In the genomic region with DNA sequence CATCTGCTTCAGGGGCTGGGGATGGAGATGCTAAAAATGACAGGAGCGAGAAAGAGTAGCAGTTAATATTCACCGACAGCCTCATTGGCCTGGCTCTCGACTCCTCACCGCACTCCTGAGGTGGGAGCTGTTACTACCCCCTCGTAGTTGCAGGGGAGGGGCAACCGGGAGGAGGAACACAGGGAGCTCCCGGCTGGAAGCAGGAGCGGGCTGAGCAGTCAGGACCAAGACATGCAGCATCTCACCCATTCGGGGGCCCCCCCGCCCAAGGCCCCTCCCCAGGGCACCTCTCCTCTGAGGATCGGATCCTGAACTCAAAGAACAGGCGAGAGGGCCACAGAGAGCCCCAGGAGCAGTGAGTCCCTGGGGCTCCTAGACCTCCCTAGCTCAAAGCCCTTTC, we compare ENCODE assay signal across 22 cellular contexts. TPM values are rescaled to one million over a fixed set of nuclear protein-coding genes. Genes with fewer than 3 reads are reported as not detected.
DNase-seq lines count a peak whose midpoint lies in the region; ATAC-seq and TF ChIP-seq lines count a peak whose summit lies in the region.
"Had no signal": no experiment of that assay in that cellular context is flagged by ENCODE, and none has a peak within 500 bp of the region (broad histone marks: within the 10 kb centered on the region; RNA-seq: fewer than 3 reads in every experiment).

No MANE protein-coding gene starts in this region.

- in situ Hi-C loops in gastrocnemius medialis (cut with MboI; ENCODE audit: low sequenced_read_pairs in 4 of 4), result no loop called here

- peaks cover 8% of the 10 kb centered on the region; the same call in 2 of the 3 replicates for H3K9me3 Mint-ChIP-seq in GM23338
- peaks cover 9% of the 10 kb centered on the region for H3K9me3 Mint-ChIP-seq in endodermal cell
- peaks cover 2% of the 10 kb centered on the region for H3K9me3 Mint-ChIP-seq in neural progenitor cell
- no peaks in the 10 kb centered on the region for H3K9me3 Mint-ChIP-seq in mesothelial cell of epicardium

- no peak overlapping the region for H3K27ac Mint-ChIP-seq in GM23338
- no peak overlapping the region for H3K27ac Mint-ChIP-seq in endodermal cell
- H3K27ac Mint-ChIP-seq in neural progenitor cell, result no peak overlapping the region
- no peak overlapping the region for H3K27ac Mint-ChIP-seq in mesothelial cell of epicardium
- H3K27ac Mint-ChIP-seq: CD4-positive, alpha-beta memory T cell had no signal

- WGBS in endodermal cell (ENCODE audit: insufficient coverage in 1 of 2, insufficient read length in 1 of 2), 2 experiments, result 29 to 50% methylated on average over 11 to 12 of the region's 12 CpGs
- WGBS in aorta, 2 donors, result 9 to 13% methylated on average over 11 to 12 of the region's 12 CpGs

- intact Hi-C loops in aorta (cut with DNase I), result no loop called here
- intact Hi-C loops in gastrocnemius medialis (cut with DNase I; ENCODE audit: low total_unique reads), result no loop called here

- H3K9me2 ChIP-seq in GM23338 (ENCODE audit: insufficient read depth), result no peaks in the 10 kb centered on the region

- H3K4me2 ChIP-seq in GM23338 (peak overlapping the region; percentile 38; the same call in 1 of the 2 replicates), neural progenitor cell (no peak overlapping the region)
- H3K4me2 ChIP-seq: KMS-11 had no signal

- H3K27ac ChIP-seq in GM23338 (ENCODE audit: low read depth) (no peak overlapping the region), endodermal cell (ENCODE audit: low read depth, low read length) (no peak overlapping the region), neural progenitor cell (no peak overlapping the region), aorta (ENCODE audit: low read depth in 1 of 2, low read length in 2 of 2) (no peak overlapping the region), gastrocnemius medialis (no peak overlapping the region)
- H3K27ac ChIP-seq: 22Rv1, KMS-11, SJCRH30 had no signal

- H3K9me3 ChIP-seq in endodermal cell (ENCODE audit: control insufficient read depth, low read length) (no peaks in the 10 kb centered on the region), neural progenitor cell (ENCODE audit: low read depth) (no peaks in the 10 kb centered on the region), aorta (ENCODE audit: control insufficient read depth, low read length) (no peaks in the 10 kb centered on the region), gastrocnemius medialis (no peaks in the 10 kb centered on the region)
- H3K9me3 ChIP-seq: SJCRH30 had no signal

- H3K36me3 Mint-ChIP-seq in GM23338 (ENCODE audit: low read depth) (peaks cover 3% of the 10 kb centered on the region; the same call in 1 of the 3 replicates), endodermal cell (ENCODE audit: low read depth) (no peaks in the 10 kb centered on the region), neural progenitor cell (no peaks in the 10 kb centered on the region), mesothelial cell of epicardium (no peaks in the 10 kb centered on the region)

- H3K4me1 Mint-ChIP-seq in GM23338 (peaks cover 17% of the 10 kb centered on the region), endodermal cell (no peaks in the 10 kb centered on the region), neural progenitor cell (peaks cover 15% of the 10 kb centered on the region), mesothelial cell of epicardium (peaks cover 3% of the 10 kb centered on the region)

- peaks cover 5% of the 10 kb centered on the region; the same call in 1 of the 2 replicates for H3K27me3 ChIP-seq in GM23338 (ENCODE audit: insufficient read depth)
- peaks cover 42% of the 10 kb centered on the region for H3K27me3 ChIP-seq in endodermal cell (ENCODE audit: control insufficient read depth, insufficient read depth, low read length, poor library complexity, severe bottlenecking)
- H3K27me3 ChIP-seq in neural progenitor cell, result peaks cover 52% of the 10 kb centered on the region
- no peaks in the 10 kb centered on the region for H3K27me3 ChIP-seq in aorta (ENCODE audit: control insufficient read depth in 1 of 2, insufficient read depth in 2 of 2, low read length in 1 of 2)
- H3K27me3 ChIP-seq in gastrocnemius medialis, result peaks cover 44 to 50% (median 48%) of the 10 kb centered on the region in 3 donors
- H3K27me3 ChIP-seq: SJCRH30 had no signal

- no peaks in the 10 kb centered on the region for H3K4me1 ChIP-seq in GM23338 (ENCODE audit: insufficient read depth)
- H3K4me1 ChIP-seq in endodermal cell (ENCODE audit: control insufficient read depth, insufficient read depth, low read length), result no peaks in the 10 kb centered on the region
- no peaks in the 10 kb centered on the region for H3K4me1 ChIP-seq in neural progenitor cell
- H3K4me1 ChIP-seq in aorta (ENCODE audit: control insufficient read depth in 1 of 2, insufficient read depth in 2 of 2, low read length in 2 of 2), result no peaks in the 10 kb centered on the region
- H3K4me1 ChIP-seq in gastrocnemius medialis, result peaks cover 0 to 3% of the 10 kb centered on the region in 2 donors
- H3K4me1 ChIP-seq: SJCRH30 had no signal

- no peaks in the 10 kb centered on the region for H3F3A ChIP-seq in GM23338 (replicated peaks; ENCODE audit: low read depth)
- no peaks in the 10 kb centered on the region for H3F3A ChIP-seq in neural progenitor cell (ENCODE audit: low read depth)

- H3K4me3 ChIP-seq in GM23338, result no peak overlapping the region
- no peak overlapping the region for H3K4me3 ChIP-seq in endodermal cell (ENCODE audit: low read length)
- H3K4me3 ChIP-seq in neural progenitor cell, result no peak overlapping the region
- H3K4me3 ChIP-seq in aorta (ENCODE audit: low read length in 2 of 2), result no peak overlapping the region
- H3K4me3 ChIP-seq in gastrocnemius medialis, result no peak overlapping the region
- H3K4me3 ChIP-seq: GM12878, SJCRH30 had no signal

- ATAC-seq in GM23338 (peak; percentile 70), aorta (ENCODE audit: low FRiP score) (no peak), gastrocnemius medialis (no peak)
- ATAC-seq: GM12878 had no signal

- H2AFZ ChIP-seq in GM23338 (0 out of 2 replicates have a peak overlapping the region, but pooled peaks have one; percentile 72), neural progenitor cell (replicated peaks) (peak overlapping the region; percentile 10)

- no peak overlapping the region for H3K9ac ChIP-seq in endodermal cell (ENCODE audit: extremely low read depth, low read length, poor library complexity, severe bottlenecking)
- no peak overlapping the region for H3K9ac ChIP-seq in neural progenitor cell
- H3K9ac ChIP-seq: KMS-11 had no signal

- TF ChIP-seq POLR2A in gastrocnemius medialis (IDR thresholded peaks at IDR 0.05), result no peak

- H3K36me3 ChIP-seq in GM23338 (ENCODE audit: insufficient read depth), result no peaks in the 10 kb centered on the region
- no peaks in the 10 kb centered on the region for H3K36me3 ChIP-seq in endodermal cell (ENCODE audit: control insufficient read depth, insufficient read depth, low read length)
- no peaks in the 10 kb centered on the region for H3K36me3 ChIP-seq in neural progenitor cell
- H3K36me3 ChIP-seq in aorta (ENCODE audit: control insufficient read depth in 1 of 2, insufficient read depth in 2 of 2, low read length in 1 of 2), result no peaks in the 10 kb centered on the region
- H3K36me3 ChIP-seq in gastrocnemius medialis, result no peaks in the 10 kb centered on the region
- H3K36me3 ChIP-seq: SJCRH30 had no signal

- DNase-seq in DMS 273 (lab: John Stamatoyannopoulos, UW; ENCODE audit: unreplicated experiment) (peak; percentile 50), DMS 273 treated with DMSO at 0.1 percent for 48 hours (lab: John Stamatoyannopoulos, UW) (no peak), GM23338 (ENCODE audit: low spot score) (peak; percentile 53), endodermal cell (peak; percentile 59), neural progenitor cell (ENCODE audit: low spot score) (peak; percentile 40), mesothelial cell of epicardium (ENCODE audit: low spot score in 2 of 2, unreplicated experiment in 2 of 2) (no peak), aorta (no peak), gastrocnemius medialis (no peak)
- DNase-seq: GDM1, GOT3, NCI-H1048, NCI-H1436 treated with DMSO at 0.1 percent for 48 hours, NCI-H2029 treated with DMSO at 0.1 percent for 48 hours, NCI-H226, NCI-H526, RPMI8226, SJCRH30, SW 1271 had no signal

- H4K20me1 ChIP-seq in GM23338 (replicated peaks; ENCODE audit: insufficient read depth) (no peaks in the 10 kb centered on the region), neural progenitor cell (ENCODE audit: low read depth) (no peaks in the 10 kb centered on the region)

- peaks cover 1% of the 10 kb centered on the region for H3K79me2 ChIP-seq in GM23338 (replicated peaks; ENCODE audit: insufficient read depth)
- H3K79me2 ChIP-seq in neural progenitor cell (ENCODE audit: low read depth), result peaks cover 2% of the 10 kb centered on the region

- TF ChIP-seq CTCF in GM23338 (conservative IDR thresholded peaks at IDR 0.05; ENCODE audit: low read depth in 2 of 2) (no peak), endodermal cell (conservative IDR thresholded peaks at IDR 0.05) (no peak), neural progenitor cell (IDR thresholded peaks at IDR 0.05) (no peak), mesothelial cell of epicardium (IDR thresholded peaks at IDR 0.05; ENCODE audit: unreplicated experiment) (no peak), gastrocnemius medialis (IDR thresholded peaks at IDR 0.05 in 4 of 5, conservative IDR thresholded peaks at IDR 0.05 in 1 of 5) (no peak)

- peak overlapping the region; percentile 12; the same call in 1 of the 3 replicates for H3K4me3 Mint-ChIP-seq in GM23338
- no peak overlapping the region for H3K4me3 Mint-ChIP-seq in endodermal cell
- H3K4me3 Mint-ChIP-seq in neural progenitor cell, result no peak overlapping the region
- H3K4me3 Mint-ChIP-seq in mesothelial cell of epicardium, result no peak overlapping the region
- H3K4me3 Mint-ChIP-seq: CD4-positive, alpha-beta memory T cell had no signal

- H3K27me3 Mint-ChIP-seq in GM23338 (ENCODE audit: insufficient read depth, low read depth, poor library complexity) (peaks cover 35% of the 10 kb centered on the region), endodermal cell (ENCODE audit: insufficient read depth) (peaks cover 48% of the 10 kb centered on the region), neural progenitor cell (ENCODE audit: insufficient read depth, low read depth) (peaks cover 29% of the 10 kb centered on the region), mesothelial cell of epicardium (ENCODE audit: low read depth) (peaks cover 64% of the 10 kb centered on the region)

TF ChIP-seq in GM23338, 12 proteins besides CTCF, POLR2A, EP300 and RAD21 (continues in another document):
- TF ChIP-seq STAT1 (IDR thresholded peaks at IDR 0.05; ENCODE audit: unreplicated experiment), result no peak
- no peak for TF ChIP-seq JUNB (IDR thresholded peaks at IDR 0.05; ENCODE audit: unreplicated experiment)
- TF ChIP-seq ZNF331 (CRISPR knock-in tag; IDR thresholded peaks at IDR 0.05; ENCODE audit: low read depth), result no peak
- TF ChIP-seq ZNF114 (CRISPR knock-in tag; IDR thresholded peaks at IDR 0.05), result no peak

RNA-seq across cellular contexts. Expression of a gene that starts 4.5 kb away (rescaled TPM):
- 22.8 and 23.1 TPM in 2 replicates for total RNA-seq in GM23338 (2014; rRNA removed; shearing (Covaris generic))
- polyA plus RNA-seq in GM23338 (2016; fragmentation: Nextera tagmentation; extraction: Ambion mirVana), result 11.3 and 12.8 TPM in 2 replicates
- total RNA-seq in endodermal cell, result 10 to 100 TPM; 34.8 to 35.5 TPM
- polyA plus RNA-seq in endodermal cell (2013, experiment 1 of 2), result 16.8 TPM
- 16.0 TPM for polyA plus RNA-seq in endodermal cell (2013, experiment 2 of 2)
- total RNA-seq in neural progenitor cell (ENCODE audit: low replicate concordance), result 14.5 and 25.9 TPM in 2 replicates
- total RNA-seq in mesothelial cell of epicardium, result 35.7 to 41.5 TPM (median 37.7 TPM) in 3 replicates
- 10 to 100 TPM; 19.3 to 33.2 TPM for total RNA-seq in aorta
- 10 to 100 TPM; 20.0 to 48.4 TPM for polyA plus RNA-seq in aorta
- total RNA-seq in gastrocnemius medialis, result 10 to 100 TPM; 17.8 to 20.7 (median 19.4) TPM

Comparison
In these comparisons a context has a peak if more than half of its experiments do, and no peak if none do; other contexts are left out.
1. DNase-seq: peak in DMS 273 (single experiment), GM23338 (single experiment), endodermal cell (single experiment) and neural progenitor cell (single experiment); none in DMS 273 treated with DMSO at 0.1 percent for 48 hours (single experiment), mesothelial cell of epicardium (0 of 2), aorta (0 of 2) and gastrocnemius medialis (0 of 2).